Comparison of ENCODE assay signal across 25 cellular contexts in the genomic region with DNA sequence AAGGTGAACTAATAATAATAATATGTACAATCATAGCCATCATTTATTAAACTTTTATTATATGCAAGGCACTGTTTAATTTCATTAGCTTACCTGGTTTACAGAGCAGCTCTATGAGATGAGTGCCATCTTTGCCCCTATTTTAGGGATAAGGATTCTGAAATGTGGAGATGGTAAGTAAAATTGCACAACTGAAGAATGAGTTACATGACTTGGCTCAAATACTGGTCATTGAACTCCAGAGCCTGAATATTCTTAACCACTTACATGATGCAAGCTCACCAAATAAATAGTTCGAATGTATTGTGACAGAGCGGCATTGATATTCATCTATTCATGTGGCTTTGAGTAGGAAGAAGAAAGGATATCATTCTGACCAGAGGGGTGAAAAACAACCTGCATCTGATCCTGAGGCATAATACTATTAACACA. TPM values are rescaled to one million over a fixed set of nuclear protein-coding genes. Genes with fewer than 3 reads are reported as not detected.
"Had no signal": no experiment of that assay in that cellular context is flagged by ENCODE, and none has a peak within 500 bp of the region (broad histone marks: within the 10 kb centered on the region; RNA-seq: fewer than 3 reads in every experiment).

No MANE protein-coding gene starts in this region.

- H3K4me3 ChIP-seq: SK-N-MC had no signal

- ATAC-seq: activated CD4-positive, alpha-beta T cell treated with anti-CD3 and anti-CD28 coated beads for 36 hours; activated CD8-positive, alpha-beta T cell treated with anti-CD3 and anti-CD28 coated beads for 36 hours; Panc1; Right ventricle myocardium inferior had no signal

- DNase-seq: activated CD4-positive, alpha-beta T cell treated with anti-CD3 and anti-CD28 coated beads for 36 hours; activated CD8-positive, alpha-beta memory T cell treated with anti-CD3 and anti-CD28 coated beads, Interleukin-2, amount 50 U/mL, for 48 hours; activated CD8-positive, alpha-beta T cell treated with anti-CD3 and anti-CD28 coated beads for 36 hours; activated naive CD4-positive, alpha-beta T cell treated with anti-CD3 and anti-CD28 coated beads, Interleukin-2, amount 50 U/mL, for 16 hours; activated T-cell treated with anti-CD3 and anti-CD28 coated beads, Interleukin-2, amount 50 U/mL, for 1 hour; aorta; Karpas-422; MM.1S; NCI-H1105; NCI-H1436; NCI-H1694 treated with DMSO at 0.1 percent for 48 hours; NCI-H2029 treated with DMSO at 0.1 percent for 48 hours; NCI-H345; NCI-H510A; NCI-H526 treated with DMSO at 0.1 percent for 48 hours; NCI-H82; RPMI8226; T-helper 1 cell had no signal

- H3K27ac ChIP-seq: SK-N-MC, VCaP had no signal

RNA-seq across cellular contexts. Expression of gene ALB, which starts 11.7 kb away (rescaled TPM):
- total RNA-seq: activated CD4-positive, alpha-beta T cell treated with anti-CD3 and anti-CD28 coated beads for 36 hours; activated CD8-positive, alpha-beta T cell treated with anti-CD3 and anti-CD28 coated beads for 36 hours; bronchial epithelial cell; OCI-LY7; Right ventricle myocardium inferior; T-helper 2 cell treated with Interferon-gamma antibody and Interleukin-4, amounts not matched to agents 100 ng/mL and 5 ng/mL, for 36 hours had no signal

RNA-seq across cellular contexts. Expression of gene AFP, which starts 20.2 kb away (rescaled TPM):
- total RNA-seq: activated CD4-positive, alpha-beta T cell treated with anti-CD3 and anti-CD28 coated beads for 36 hours; activated CD8-positive, alpha-beta T cell treated with anti-CD3 and anti-CD28 coated beads for 36 hours; bronchial epithelial cell; OCI-LY7; Right ventricle myocardium inferior; T-helper 2 cell treated with Interferon-gamma antibody and Interleukin-4, amounts not matched to agents 100 ng/mL and 5 ng/mL, for 36 hours had no signal
- polyA plus RNA-seq: aorta had no signal
